In genomic region chr1:147264158-147264768, GRCh38 we compare ENCODE assay signal across 23 cellular contexts. TPM values are rescaled to one million over a fixed set of nuclear protein-coding genes. Genes with fewer than 3 reads are reported as not detected.
A peak's percentile ranks its signal among the peaks of the same experiment; 100 is the strongest.
DNase-seq lines count a peak whose midpoint lies in the region; ATAC-seq and TF ChIP-seq lines count a peak whose summit lies in the region.
"Had no signal": no experiment of that assay in that cellular context is flagged by ENCODE, and none has a peak within 500 bp of the region (broad histone marks: within the 10 kb centered on the region; RNA-seq: fewer than 3 reads in every experiment).

No MANE protein-coding gene starts in this region.

- ATAC-seq in SK-N-SH treated with all-trans-retinoic acid at 6 μM for 48 hours = no peak
- no peak for ATAC-seq in HG03354 (IDR thresholded peaks at IDR 0.05; ENCODE audit: poor library complexity, severe bottlenecking, unreplicated experiment)
- ATAC-seq: GM23338; natural killer cell treated with Interleukin-12 subunit alpha and Interleukin-12 subunit beta and Interleukin-15 and Interleukin-18, amount 100 ng/mL, for 72 hours had no signal

- TF ChIP-seq EP300 in SK-N-SH (IDR thresholded peaks at IDR 0.05; ENCODE audit: borderline replicate concordance in 1 of 2, low read depth in 1 of 2, low read length in 1 of 2) = no peak

- no peaks in the 10 kb centered on the region for H3K9me3 Mint-ChIP-seq in glutamatergic neuron (ENCODE audit: unreplicated experiment)
- H3K9me3 Mint-ChIP-seq: CD4-positive, CD25-positive, alpha-beta regulatory T cell; GM23338; natural killer cell treated with Interleukin-12 subunit alpha and Interleukin-12 subunit beta and Interleukin-15 and Interleukin-18, amount 100 ng/mL, for 72 hours had no signal

- TF ChIP-seq CTCF in SK-N-SH (IDR thresholded peaks at IDR 0.05) = no peak
- no peak for TF ChIP-seq CTCF in fibroblast of mammary gland (conservative IDR thresholded peaks at IDR 0.05; ENCODE audit: control insufficient read depth, insufficient read depth, low read depth, low read length)
- TF ChIP-seq CTCF in glutamatergic neuron (IDR thresholded peaks at IDR 0.05; ENCODE audit: partially characterized antibody, unreplicated experiment) = no peak

- no peaks in the 10 kb centered on the region for H3K9me3 ChIP-seq in SK-N-SH
- H3K9me3 ChIP-seq: SJCRH30, spleen, testis had no signal

- no peaks in the 10 kb centered on the region for H3K4me1 ChIP-seq in SK-N-SH (ENCODE audit: control insufficient read depth in 1 of 2, insufficient read depth in 2 of 2, low read depth in 1 of 2, low read length in 1 of 2)
- H3K4me1 ChIP-seq: SJCRH30, spleen, testis had no signal

- no peaks in the 10 kb centered on the region for H3K9me2 ChIP-seq in SK-N-SH

- CTCF ChIA-PET in SK-N-SH (lab: Yijun Ruan, JAX) = interaction anchor here (0.6 kb wide), 1 partner anchor 21 kb away, joined by 3 read pairs; no protein-coding TSS in a partner anchor

- H2AFZ ChIP-seq in SK-N-SH (ENCODE audit: low read depth) = no peak overlapping the region
- H2AFZ ChIP-seq: GM23338 had no signal

- no peak for TF ChIP-seq RAD21 in SK-N-SH (IDR thresholded peaks at IDR 0.05; ENCODE audit: low read length)

- no peaks in the 10 kb centered on the region for H3K79me2 ChIP-seq in SK-N-SH (ENCODE audit: insufficient read depth)

- H3K4me2 ChIP-seq in SK-N-SH = no peak overlapping the region
- H3K4me2 ChIP-seq: GM23338 had no signal

- H3K36me3 Mint-ChIP-seq in glutamatergic neuron (ENCODE audit: unreplicated experiment) = no peaks in the 10 kb centered on the region

- no peak for DNase-seq in SK-N-SH
- peak; percentile 6 for DNase-seq in amniotic stem cell (lab: John Stamatoyannopoulos, UW)
- peak; percentile 82 for DNase-seq in fibroblast of mammary gland (ENCODE audit: low read depth)
- peak; percentile 70 for DNase-seq in stromal cell of bone marrow (ENCODE audit: low read depth)
- DNase-seq in SW480 (ENCODE audit: low spot score) = no peak
- DNase-seq in glutamatergic neuron = no peak
- DNase-seq: activated naive CD4-positive, alpha-beta T cell treated with anti-CD3 and anti-CD28 coated beads, Interleukin-2, amount 50 U/mL, for 16 hours; activated T-cell treated with anti-CD3 and anti-CD28 coated beads, Interleukin-2, amount 50 U/mL, for 48 hours; CD4-positive, CD25-positive, alpha-beta regulatory T cell; left cardiac atrium; NCI-H1048; NCI-H526; SJCRH30; spleen; T-helper 9 cell; testis had no signal

- peaks cover 56 to 87% of the 10 kb centered on the region in 2 experiments for H3K36me3 ChIP-seq in SK-N-SH (replicated peaks in 1 of 2; ENCODE audit: control insufficient read depth in 1 of 2, insufficient read depth in 2 of 2, low read length in 1 of 2)

- 88% methylated on average over 3 of the region's 3 CpGs for WGBS in SK-N-SH (ENCODE audit: low lambda C conversion rate)

- H3K4me1 Mint-ChIP-seq in glutamatergic neuron (ENCODE audit: low read depth, unreplicated experiment) = no peaks in the 10 kb centered on the region
- H3K4me1 Mint-ChIP-seq: GM23338 had no signal

- H3K9ac ChIP-seq in SK-N-SH = no peak overlapping the region

- no peaks in the 10 kb centered on the region for H3K27me3 ChIP-seq in SK-N-SH (ENCODE audit: insufficient read depth)
- H3K27me3 ChIP-seq: cardiac muscle cell, SJCRH30, spleen, testis had no signal

- H3K4me3 ChIP-seq in SK-N-SH (ENCODE audit: low read depth in 2 of 2, low read length in 1 of 2) (no peak overlapping the region), fibroblast of mammary gland (ENCODE audit: control insufficient read depth, low read depth, low read length) (no peak overlapping the region)
- H3K4me3 ChIP-seq: cardiac muscle cell, GM23338, SJCRH30, spleen, testis had no signal

- POLR2A ChIA-PET in SK-N-SH (lab: Yijun Ruan, JAX) = no interaction called here

- H3K27ac ChIP-seq in SK-N-SH (ENCODE audit: low read depth in 2 of 2, low read length in 1 of 2) = no peak overlapping the region
- H3K27ac ChIP-seq: 22Rv1, cardiac muscle cell, SJCRH30, spleen, testis had no signal

- H3K27ac Mint-ChIP-seq in glutamatergic neuron (ENCODE audit: unreplicated experiment) = no peak overlapping the region
- H3K27ac Mint-ChIP-seq: CD4-positive, CD25-positive, alpha-beta regulatory T cell; natural killer cell treated with Interleukin-12 subunit alpha and Interleukin-12 subunit beta and Interleukin-15 and Interleukin-18, amount 100 ng/mL, for 72 hours; progenitor cell of endocrine pancreas had no signal

- H3F3A ChIP-seq in SK-N-SH (replicated peaks; ENCODE audit: insufficient read depth) = no peaks in the 10 kb centered on the region

- H4K20me1 ChIP-seq in SK-N-SH (ENCODE audit: insufficient read depth) = no peaks in the 10 kb centered on the region

- H3K27me3 Mint-ChIP-seq in glutamatergic neuron (ENCODE audit: unreplicated experiment) = peaks cover 2% of the 10 kb centered on the region
- H3K27me3 Mint-ChIP-seq: CD4-positive, CD25-positive, alpha-beta regulatory T cell; natural killer cell treated with Interleukin-12 subunit alpha and Interleukin-12 subunit beta and Interleukin-15 and Interleukin-18, amount 100 ng/mL, for 72 hours; progenitor cell of endocrine pancreas had no signal

- no peak overlapping the region for H3K4me3 Mint-ChIP-seq in glutamatergic neuron (ENCODE audit: unreplicated experiment)
- H3K4me3 Mint-ChIP-seq: CD4-positive, CD25-positive, alpha-beta regulatory T cell; GM23338; natural killer cell treated with Interleukin-12 subunit alpha and Interleukin-12 subunit beta and Interleukin-15 and Interleukin-18, amount 100 ng/mL, for 72 hours had no signal

TF ChIP-seq in SK-N-SH, 30 proteins besides CTCF, POLR2A, EP300 and RAD21:
- TF ChIP-seq FOSL2 (IDR thresholded peaks at IDR 0.05; ENCODE audit: borderline replicate concordance, low read depth) = peak; percentile 23; the same call in 1 of the 2 replicates
- TF ChIP-seq, protein P1, sequence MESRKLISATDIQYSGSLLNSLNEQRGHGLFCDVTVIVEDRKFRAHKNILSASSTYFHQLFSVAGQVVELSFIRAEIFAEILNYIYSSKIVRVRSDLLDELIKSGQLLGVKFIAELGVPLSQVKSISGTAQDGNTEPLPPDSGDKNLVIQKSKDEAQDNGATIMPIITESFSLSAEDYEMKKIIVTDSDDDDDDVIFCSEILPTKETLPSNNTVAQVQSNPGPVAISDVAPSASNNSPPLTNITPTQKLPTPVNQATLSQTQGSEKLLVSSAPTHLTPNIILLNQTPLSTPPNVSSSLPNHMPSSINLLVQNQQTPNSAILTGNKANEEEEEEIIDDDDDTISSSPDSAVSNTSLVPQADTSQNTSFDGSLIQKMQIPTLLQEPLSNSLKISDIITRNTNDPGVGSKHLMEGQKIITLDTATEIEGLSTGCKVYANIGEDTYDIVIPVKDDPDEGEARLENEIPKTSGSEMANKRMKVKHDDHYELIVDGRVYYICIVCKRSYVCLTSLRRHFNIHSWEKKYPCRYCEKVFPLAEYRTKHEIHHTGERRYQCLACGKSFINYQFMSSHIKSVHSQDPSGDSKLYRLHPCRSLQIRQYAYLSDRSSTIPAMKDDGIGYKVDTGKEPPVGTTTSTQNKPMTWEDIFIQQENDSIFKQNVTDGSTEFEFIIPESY (IDR thresholded peaks at IDR 0.05; ENCODE audit: borderline replicate concordance, low read depth) = no peak

TF ChIP-seq in SK-N-SH treated with all-trans-retinoic acid at 6 μM for 48 hours, 23 proteins besides CTCF, POLR2A, EP300 and RAD21:
- TF ChIP-seq TOX (CRISPR knock-in tag; IDR thresholded peaks at IDR 0.05; ENCODE audit: borderline replicate concordance) (no peak), ZFP30 (CRISPR knock-in tag; IDR thresholded peaks at IDR 0.05) (no peak), PPARA (CRISPR knock-in tag; IDR thresholded peaks at IDR 0.05; ENCODE audit: borderline replicate concordance) (no peak), ZNF70 (CRISPR knock-in tag; IDR thresholded peaks at IDR 0.05) (no peak), ISL1 (CRISPR knock-in tag; IDR thresholded peaks at IDR 0.05) (no peak), CREB5 (CRISPR knock-in tag; IDR thresholded peaks at IDR 0.05; ENCODE audit: low read depth) (no peak)

RNA-seq across cellular contexts. Expression of gene CHD1L, which starts 21.8 kb away (rescaled TPM):
- 24.7 and 37.2 TPM in 2 replicates for polyA plus RNA-seq in SK-N-SH (2012; rRNA removed)
- polyA plus RNA-seq in SK-N-SH (2012; cell fraction: cytosol; rRNA removed) = 32.3 and 34.1 TPM in 2 replicates
- polyA plus RNA-seq in SK-N-SH (2012; cell fraction: nucleus; rRNA removed) = 28.2 and 53.7 TPM in 2 replicates
- 35.2 TPM for total RNA-seq in glutamatergic neuron (ENCODE audit: unreplicated experiment)

RNA-seq across cellular contexts. Expression of gene FMO5, which starts 39.1 kb away (rescaled TPM):
- 0.30 and 0.50 TPM in 2 replicates for polyA plus RNA-seq in SK-N-SH (2012; rRNA removed)
- 0.55 and 0.76 TPM in 2 replicates for polyA plus RNA-seq in SK-N-SH (2012; cell fraction: cytosol; rRNA removed)
- polyA plus RNA-seq in SK-N-SH (2012; cell fraction: nucleus; rRNA removed) = 1.2 and 1.4 TPM in 2 replicates
- 0.25 TPM for total RNA-seq in glutamatergic neuron (ENCODE audit: unreplicated experiment)
- total RNA-seq: natural killer cell treated with Interleukin-12 subunit alpha and Interleukin-12 subunit beta and Interleukin-15 and Interleukin-18, amount 100 ng/mL, for 72 hours; SJCRH30 had no signal

Comparison
In these comparisons a context has a peak if more than half of its experiments do, and no peak if none do; other contexts are left out.
1. DNase-seq: peak in amniotic stem cell (single experiment), fibroblast of mammary gland (single experiment) and stromal cell of bone marrow (single experiment); none in SK-N-SH (single experiment), SW480 (single experiment) and glutamatergic neuron (single experiment).